In genomic region chr2:74142340-74142739, GRCh38 we compare ENCODE assay signal across 14 cellular contexts. TPM values are rescaled to one million over a fixed set of nuclear protein-coding genes. Genes with fewer than 3 reads are reported as not detected.
A peak's percentile ranks its signal among the peaks of the same experiment; 100 is the strongest.
DNase-seq lines count a peak whose midpoint lies in the region; ATAC-seq and TF ChIP-seq lines count a peak whose summit lies in the region.
"Had no signal": no experiment of that assay in that cellular context is flagged by ENCODE, and none has a peak within 500 bp of the region (broad histone marks: within the 10 kb centered on the region; RNA-seq: fewer than 3 reads in every experiment).

No MANE protein-coding gene starts in this region.

- H4K20me1 ChIP-seq in GM23248 (ENCODE audit: insufficient read depth), result no peaks in the 10 kb centered on the region

- intact Hi-C loops in Panc1 (cut with micrococcal nuclease; ENCODE audit: unreplicated experiment), result no loop called here
- intact Hi-C loops in prostate gland (cut with DNase I), result loop anchor here (10.0 kb wide), 2 partner anchors 112 to 192 kb away; no protein-coding TSS in a partner anchor
- intact Hi-C loops in sciatic nerve (cut with DNase I), result no loop called here
- intact Hi-C loops in activated CD8-positive, alpha-beta T cell treated with anti-CD3 and anti-CD28 coated beads for 36 hours (cut with micrococcal nuclease), result no loop called here

- peaks cover 36% of the 10 kb centered on the region for H3K36me3 Mint-ChIP-seq in activated CD8-positive, alpha-beta T cell treated with anti-CD3 and anti-CD28 coated beads for 36 hours (ENCODE audit: low read depth)

- H3F3A ChIP-seq in GM23248 (ENCODE audit: insufficient read depth), result no peaks in the 10 kb centered on the region

- no TSS peak for BruUV-seq in Panc1 (replicated peaks; lab: Mats Ljungman, UMichigan)

- H3K27me3 ChIP-seq in GM23248 (replicated peaks; ENCODE audit: insufficient read depth) (no peaks in the 10 kb centered on the region), Panc1 (ENCODE audit: control insufficient read depth, insufficient read depth, low read length) (no peaks in the 10 kb centered on the region), foreskin keratinocyte (no peaks in the 10 kb centered on the region), prostate gland (replicated peaks; ENCODE audit: insufficient read depth) (no peaks in the 10 kb centered on the region)
- H3K27me3 ChIP-seq: colonic mucosa had no signal

- in situ Hi-C loops in GM23248 (cut with MboI) (no loop called here), Panc1 (cut with HindIII; ENCODE audit: low pct_unique_long_range_greater_than_20kb, low sequenced_read_pairs) (no loop called here)

- H3K27ac Mint-ChIP-seq in activated CD8-positive, alpha-beta T cell treated with anti-CD3 and anti-CD28 coated beads for 36 hours, result no peak overlapping the region
- H3K27ac Mint-ChIP-seq: mesothelial cell of epicardium had no signal

- H3K36me3 ChIP-seq in GM23248 (ENCODE audit: low read depth), result no peaks in the 10 kb centered on the region; the same call in 1 of the 2 replicates
- no peaks in the 10 kb centered on the region; the same call in 1 of the 2 replicates for H3K36me3 ChIP-seq in Panc1 (ENCODE audit: control insufficient read depth, insufficient read depth, low read length)
- H3K36me3 ChIP-seq in prostate gland, result no peaks in the 10 kb centered on the region
- H3K36me3 ChIP-seq: colonic mucosa had no signal

- no peak for TF ChIP-seq POLR2A in prostate gland (IDR thresholded peaks at IDR 0.05)

- no peak overlapping the region for H3K4me2 ChIP-seq in GM23248 (ENCODE audit: unreplicated experiment)
- H3K4me2 ChIP-seq: KMS-11 had no signal

- DNase-seq in GM23248, result peak; percentile 15
- DNase-seq in Panc1 (ENCODE audit: low read depth, low spot score), result no peak
- no peak for DNase-seq in foreskin keratinocyte
- no peak for DNase-seq in prostate gland (ENCODE audit: low spot score)
- DNase-seq in sciatic nerve (ENCODE audit: low spot score), result no peak
- DNase-seq in T1000 (lab: John Stamatoyannopoulos, UW), result no peak
- DNase-seq in activated CD8-positive, alpha-beta T cell treated with anti-CD3 and anti-CD28 coated beads for 36 hours, result no peak
- DNase-seq: activated gamma-delta T cell treated with Interleukin-2 at 50 U/mL for 16 hours, colonic mucosa, DMS79 treated with DMSO at 0.1 percent for 48 hours, small intestine had no signal

- H3K27ac ChIP-seq in C4-2B (no peak overlapping the region), GM23248 (no peak overlapping the region), Panc1 (ENCODE audit: low read length) (no peak overlapping the region), foreskin keratinocyte (no peak overlapping the region), prostate gland (no peak overlapping the region)
- H3K27ac ChIP-seq: colonic mucosa, KMS-11 had no signal

- peak; percentile 23; the same call in 1 of the 2 replicates for TF ChIP-seq CTCF in C4-2B (conservative IDR thresholded peaks at IDR 0.05)
- peak; percentile 45 for TF ChIP-seq CTCF in Panc1 (IDR thresholded peaks at IDR 0.05)
- peak; percentile 41 for TF ChIP-seq CTCF in foreskin keratinocyte (conservative IDR thresholded peaks at IDR 0.05)
- TF ChIP-seq CTCF in prostate gland (IDR thresholded peaks at IDR 0.05), result no peak
- TF ChIP-seq CTCF in activated CD8-positive, alpha-beta T cell treated with anti-CD3 and anti-CD28 coated beads for 36 hours (IDR thresholded peaks at IDR 0.05), result no peak

- no peaks in the 10 kb centered on the region for H3K27me3 Mint-ChIP-seq in activated CD8-positive, alpha-beta T cell treated with anti-CD3 and anti-CD28 coated beads for 36 hours

- H2AFZ ChIP-seq in GM23248, result no peak overlapping the region

- peaks cover 18% of the 10 kb centered on the region for H3K79me2 ChIP-seq in GM23248 (ENCODE audit: insufficient read depth)

- H3K9me3 ChIP-seq in GM23248 (ENCODE audit: low read depth) (no peaks in the 10 kb centered on the region), Panc1 (ENCODE audit: control insufficient read depth, insufficient read depth, low read depth, low read length) (no peaks in the 10 kb centered on the region), prostate gland (no peaks in the 10 kb centered on the region)
- H3K9me3 ChIP-seq: colonic mucosa had no signal

- CTCF ChIA-PET in Panc1 (lab: Charles Lee), result interaction anchor here (0.5 kb wide), 1 partner anchor 199 kb away, joined by 3 read pairs; no protein-coding TSS in a partner anchor
- CTCF ChIA-PET in activated CD8-positive, alpha-beta T cell treated with anti-CD3 and anti-CD28 coated beads for 36 hours (lab: Charles Lee), result interaction anchor here (1.1 kb wide), 2 partner anchors 22 to 231 kb away, joined by 3 to 5 read pairs; no protein-coding TSS in a partner anchor

- no peak overlapping the region for H3K4me3 Mint-ChIP-seq in activated CD8-positive, alpha-beta T cell treated with anti-CD3 and anti-CD28 coated beads for 36 hours
- H3K4me3 Mint-ChIP-seq: mesothelial cell of epicardium had no signal

- POLR2A ChIA-PET in Panc1 (lab: Charles Lee), result no interaction called here
- POLR2A ChIA-PET in activated CD8-positive, alpha-beta T cell treated with anti-CD3 and anti-CD28 coated beads for 36 hours (lab: Charles Lee), result interaction anchor here (0.6 kb wide), 1 partner anchor 215 kb away, joined by 3 read pairs; no protein-coding TSS in a partner anchor

- H3K9ac ChIP-seq in GM23248, result no peak overlapping the region
- H3K9ac ChIP-seq: KMS-11 had no signal

- no peaks in the 10 kb centered on the region for H3K9me2 ChIP-seq in GM23248 (ENCODE audit: insufficient read depth)

- no peaks in the 10 kb centered on the region for H3K9me3 Mint-ChIP-seq in activated CD8-positive, alpha-beta T cell treated with anti-CD3 and anti-CD28 coated beads for 36 hours
- H3K9me3 Mint-ChIP-seq: mesothelial cell of epicardium had no signal

- 73% methylated on average over 6 of the region's 6 CpGs for WGBS in GM23248 (ENCODE audit: low coverage in 1 of 2, low lambda C conversion rate in 2 of 2, missing lambda C conversion rate in 2 of 2), 2 experiments
- 67% methylated on average over 6 of the region's 6 CpGs for WGBS in prostate gland

- H3K4me1 ChIP-seq in GM23248 (ENCODE audit: insufficient read depth) (peaks cover 7% of the 10 kb centered on the region), Panc1 (ENCODE audit: control insufficient read depth, insufficient read depth, low read length) (peaks cover 4% of the 10 kb centered on the region; the same call in 1 of the 2 replicates), foreskin keratinocyte (no peaks in the 10 kb centered on the region), prostate gland (replicated peaks) (no peaks in the 10 kb centered on the region)

- H3K4me3 ChIP-seq in GM23248 (no peak overlapping the region), Panc1 (ENCODE audit: low read depth in 2 of 2, low read length in 2 of 2) (no peak overlapping the region), prostate gland (no peak overlapping the region)
- H3K4me3 ChIP-seq: colonic mucosa had no signal

- ATAC-seq in Panc1 (peak; percentile 64; the same call in 1 of the 2 replicates), foreskin keratinocyte (no peak), sciatic nerve (no peak)
- no peak for ATAC-seq in activated CD8-positive, alpha-beta T cell treated with anti-CD3 and anti-CD28 coated beads for 36 hours

- H3K4me1 Mint-ChIP-seq in activated CD8-positive, alpha-beta T cell treated with anti-CD3 and anti-CD28 coated beads for 36 hours (ENCODE audit: low read depth), result peaks cover 4% of the 10 kb centered on the region
- H3K4me1 Mint-ChIP-seq: mesothelial cell of epicardium had no signal

RNA-seq across cellular contexts. Expression of gene BOLA3, which starts 5.4 kb away (rescaled TPM):
- total RNA-seq in GM23248 (2014; rRNA removed; shearing (Covaris generic)), result 46.2 and 63.7 TPM in 2 replicates
- polyA plus RNA-seq in GM23248 (2016; fragmentation: Nextera tagmentation; extraction: Ambion mirVana) (104 and 109 TPM in 2 replicates), foreskin keratinocyte (153 and 167 TPM in 2 replicates)
- total RNA-seq in Panc1 (2021; ENCODE audit: unreplicated experiment) (69.7 TPM), foreskin keratinocyte (106 and 107 TPM in 2 replicates), prostate gland (10 to 100 TPM; 50.0 to 77.5 TPM), sciatic nerve (13.0 TPM)
- 61.6 TPM for polyA plus RNA-seq in Panc1 (2012; ENCODE audit: insufficient read length)
- 100 to 1,000 TPM; 131 to 135 TPM for total RNA-seq in activated CD8-positive, alpha-beta T cell treated with anti-CD3 and anti-CD28 coated beads for 36 hours

RNA-seq across cellular contexts. Expression of gene MOB1A, which starts 36.3 kb away (rescaled TPM):
- total RNA-seq in GM23248 (2014; rRNA removed; shearing (Covaris generic)), result 120 and 139 TPM in 2 replicates
- polyA plus RNA-seq in GM23248 (2016; fragmentation: Nextera tagmentation; extraction: Ambion mirVana) (92.2 and 105 TPM in 2 replicates), foreskin keratinocyte (32.8 and 39.5 TPM in 2 replicates)
- total RNA-seq in Panc1 (2021; ENCODE audit: unreplicated experiment) (184 TPM), foreskin keratinocyte (113 and 116 TPM in 2 replicates), prostate gland (10 to 100 TPM; 71.3 to 72.0 TPM), sciatic nerve (82.7 TPM)
- 64.4 TPM for polyA plus RNA-seq in Panc1 (2012; ENCODE audit: insufficient read length)
- total RNA-seq in activated CD8-positive, alpha-beta T cell treated with anti-CD3 and anti-CD28 coated beads for 36 hours, result 100 to 1,000 TPM; 150 to 156 TPM

RNA-seq across cellular contexts. Expression of gene MTHFD2, which starts 56.1 kb away (rescaled TPM):
- 211 and 215 TPM in 2 replicates for total RNA-seq in GM23248 (2014; rRNA removed; shearing (Covaris generic))
- polyA plus RNA-seq in GM23248 (2016; fragmentation: Nextera tagmentation; extraction: Ambion mirVana), result 139 and 144 TPM in 2 replicates
- 215 TPM for total RNA-seq in Panc1 (2021; ENCODE audit: unreplicated experiment)
- polyA plus RNA-seq in Panc1 (2012; ENCODE audit: insufficient read length), result 289 TPM
- total RNA-seq in foreskin keratinocyte, result 121 and 154 TPM in 2 replicates
- 85.6 and 90.9 TPM in 2 replicates for polyA plus RNA-seq in foreskin keratinocyte
- total RNA-seq in prostate gland, result 10 to 100 TPM; 16.9 to 25.6 TPM
- total RNA-seq in sciatic nerve, result 18.6 TPM
- total RNA-seq in activated CD8-positive, alpha-beta T cell treated with anti-CD3 and anti-CD28 coated beads for 36 hours, result 100 to 1,000 TPM; 348 to 361 TPM

Comparison
In these comparisons a context has a peak if more than half of its experiments do, and no peak if none do; other contexts are left out.
1. CTCF ChIP-seq: peak in C4-2B (single experiment), Panc1 (single experiment) and foreskin keratinocyte (single experiment); none in prostate gland (0 of 4) and activated CD8-positive, alpha-beta T cell treated with anti-CD3 and anti-CD28 coated beads for 36 hours (single experiment).